In the genomic region with DNA sequence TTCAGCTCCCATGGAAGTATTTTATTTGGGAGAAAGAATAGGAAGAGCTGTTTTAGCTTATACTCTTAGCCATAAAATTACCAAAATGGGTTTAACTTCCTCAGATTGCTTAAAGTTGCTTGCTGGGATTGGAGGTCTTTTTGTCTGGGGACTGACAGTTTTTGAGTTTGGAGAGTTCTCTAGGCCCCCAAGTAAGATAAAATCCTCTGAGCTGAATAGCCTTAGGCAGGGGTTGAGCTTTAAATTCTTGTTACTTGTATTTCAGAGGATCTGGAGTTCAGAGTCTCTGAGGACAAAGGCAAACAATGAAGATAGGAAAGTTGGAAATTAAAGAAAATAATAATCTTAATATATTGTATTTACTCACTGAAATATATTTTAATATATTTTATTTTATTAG, we compare ENCODE assay signal across 2 cellular contexts.
TF ChIP-seq lines count a peak whose summit lies in the region.

No MANE protein-coding gene starts in this region.

TF ChIP-seq in GM23338, 12 proteins besides CTCF, POLR2A, EP300 and RAD21 (continues in another document):
- no peak for TF ChIP-seq EZH2 (IDR thresholded peaks at IDR 0.05; ENCODE audit: low read depth, unreplicated experiment)
- no peak for TF ChIP-seq JUNB (IDR thresholded peaks at IDR 0.05; ENCODE audit: unreplicated experiment)
- TF ChIP-seq, protein P1, sequence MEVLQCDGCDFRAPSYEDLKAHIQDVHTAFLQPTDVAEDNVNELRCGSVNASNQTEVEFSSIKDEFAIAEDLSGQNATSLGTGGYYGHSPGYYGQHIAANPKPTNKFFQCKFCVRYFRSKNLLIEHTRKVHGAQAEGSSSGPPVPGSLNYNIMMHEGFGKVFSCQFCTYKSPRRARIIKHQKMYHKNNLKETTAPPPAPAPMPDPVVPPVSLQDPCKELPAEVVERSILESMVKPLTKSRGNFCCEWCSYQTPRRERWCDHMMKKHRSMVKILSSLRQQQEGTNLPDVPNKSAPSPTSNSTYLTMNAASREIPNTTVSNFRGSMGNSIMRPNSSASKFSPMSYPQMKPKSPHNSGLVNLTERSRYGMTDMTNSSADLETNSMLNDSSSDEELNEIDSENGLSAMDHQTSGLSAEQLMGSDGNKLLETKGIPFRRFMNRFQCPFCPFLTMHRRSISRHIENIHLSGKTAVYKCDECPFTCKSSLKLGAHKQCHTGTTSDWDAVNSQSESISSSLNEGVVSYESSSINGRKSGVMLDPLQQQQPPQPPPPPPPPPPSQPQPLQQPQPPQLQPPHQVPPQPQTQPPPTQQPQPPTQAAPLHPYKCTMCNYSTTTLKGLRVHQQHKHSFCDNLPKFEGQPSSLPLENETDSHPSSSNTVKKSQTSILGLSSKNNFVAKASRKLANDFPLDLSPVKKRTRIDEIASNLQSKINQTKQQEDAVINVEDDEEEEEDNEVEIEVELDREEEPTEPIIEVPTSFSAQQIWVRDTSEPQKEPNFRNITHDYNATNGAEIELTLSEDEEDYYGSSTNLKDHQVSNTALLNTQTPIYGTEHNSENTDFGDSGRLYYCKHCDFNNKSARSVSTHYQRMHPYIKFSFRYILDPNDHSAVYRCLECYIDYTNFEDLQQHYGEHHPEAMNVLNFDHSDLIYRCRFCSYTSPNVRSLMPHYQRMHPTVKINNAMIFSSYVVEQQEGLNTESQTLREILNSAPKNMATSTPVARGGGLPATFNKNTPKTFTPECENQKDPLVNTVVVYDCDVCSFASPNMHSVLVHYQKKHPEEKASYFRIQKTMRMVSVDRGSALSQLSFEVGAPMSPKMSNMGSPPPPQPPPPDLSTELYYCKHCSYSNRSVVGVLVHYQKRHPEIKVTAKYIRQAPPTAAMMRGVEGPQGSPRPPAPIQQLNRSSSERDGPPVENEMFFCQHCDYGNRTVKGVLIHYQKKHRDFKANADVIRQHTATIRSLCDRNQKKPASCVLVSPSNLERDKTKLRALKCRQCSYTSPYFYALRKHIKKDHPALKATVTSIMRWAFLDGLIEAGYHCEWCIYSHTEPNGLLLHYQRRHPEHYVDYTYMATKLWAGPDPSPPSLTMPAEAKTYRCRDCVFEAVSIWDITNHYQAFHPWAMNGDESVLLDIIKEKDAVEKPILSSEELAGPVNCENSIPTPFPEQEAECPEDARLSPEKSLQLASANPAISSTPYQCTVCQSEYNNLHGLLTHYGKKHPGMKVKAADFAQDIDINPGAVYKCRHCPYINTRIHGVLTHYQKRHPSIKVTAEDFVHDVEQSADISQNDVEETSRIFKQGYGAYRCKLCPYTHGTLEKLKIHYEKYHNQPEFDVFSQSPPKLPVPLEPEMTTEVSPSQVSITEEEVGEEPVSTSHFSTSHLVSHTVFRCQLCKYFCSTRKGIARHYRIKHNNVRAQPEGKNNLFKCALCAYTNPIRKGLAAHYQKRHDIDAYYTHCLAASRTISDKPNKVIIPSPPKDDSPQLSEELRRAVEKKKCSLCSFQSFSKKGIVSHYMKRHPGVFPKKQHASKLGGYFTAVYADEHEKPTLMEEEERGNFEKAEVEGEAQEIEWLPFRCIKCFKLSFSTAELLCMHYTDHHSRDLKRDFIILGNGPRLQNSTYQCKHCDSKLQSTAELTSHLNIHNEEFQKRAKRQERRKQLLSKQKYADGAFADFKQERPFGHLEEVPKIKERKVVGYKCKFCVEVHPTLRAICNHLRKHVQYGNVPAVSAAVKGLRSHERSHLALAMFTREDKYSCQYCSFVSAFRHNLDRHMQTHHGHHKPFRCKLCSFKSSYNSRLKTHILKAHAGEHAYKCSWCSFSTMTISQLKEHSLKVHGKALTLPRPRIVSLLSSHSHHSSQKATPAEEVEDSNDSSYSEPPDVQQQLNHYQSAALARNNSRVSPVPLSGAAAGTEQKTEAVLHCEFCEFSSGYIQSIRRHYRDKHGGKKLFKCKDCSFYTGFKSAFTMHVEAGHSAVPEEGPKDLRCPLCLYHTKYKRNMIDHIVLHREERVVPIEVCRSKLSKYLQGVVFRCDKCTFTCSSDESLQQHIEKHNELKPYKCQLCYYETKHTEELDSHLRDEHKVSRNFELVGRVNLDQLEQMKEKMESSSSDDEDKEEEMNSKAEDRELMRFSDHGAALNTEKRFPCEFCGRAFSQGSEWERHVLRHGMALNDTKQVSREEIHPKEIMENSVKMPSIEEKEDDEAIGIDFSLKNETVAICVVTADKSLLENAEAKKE (CRISPR knock-in tag; IDR thresholded peaks at IDR 0.05), result no peak
- TF ChIP-seq, protein P2, sequence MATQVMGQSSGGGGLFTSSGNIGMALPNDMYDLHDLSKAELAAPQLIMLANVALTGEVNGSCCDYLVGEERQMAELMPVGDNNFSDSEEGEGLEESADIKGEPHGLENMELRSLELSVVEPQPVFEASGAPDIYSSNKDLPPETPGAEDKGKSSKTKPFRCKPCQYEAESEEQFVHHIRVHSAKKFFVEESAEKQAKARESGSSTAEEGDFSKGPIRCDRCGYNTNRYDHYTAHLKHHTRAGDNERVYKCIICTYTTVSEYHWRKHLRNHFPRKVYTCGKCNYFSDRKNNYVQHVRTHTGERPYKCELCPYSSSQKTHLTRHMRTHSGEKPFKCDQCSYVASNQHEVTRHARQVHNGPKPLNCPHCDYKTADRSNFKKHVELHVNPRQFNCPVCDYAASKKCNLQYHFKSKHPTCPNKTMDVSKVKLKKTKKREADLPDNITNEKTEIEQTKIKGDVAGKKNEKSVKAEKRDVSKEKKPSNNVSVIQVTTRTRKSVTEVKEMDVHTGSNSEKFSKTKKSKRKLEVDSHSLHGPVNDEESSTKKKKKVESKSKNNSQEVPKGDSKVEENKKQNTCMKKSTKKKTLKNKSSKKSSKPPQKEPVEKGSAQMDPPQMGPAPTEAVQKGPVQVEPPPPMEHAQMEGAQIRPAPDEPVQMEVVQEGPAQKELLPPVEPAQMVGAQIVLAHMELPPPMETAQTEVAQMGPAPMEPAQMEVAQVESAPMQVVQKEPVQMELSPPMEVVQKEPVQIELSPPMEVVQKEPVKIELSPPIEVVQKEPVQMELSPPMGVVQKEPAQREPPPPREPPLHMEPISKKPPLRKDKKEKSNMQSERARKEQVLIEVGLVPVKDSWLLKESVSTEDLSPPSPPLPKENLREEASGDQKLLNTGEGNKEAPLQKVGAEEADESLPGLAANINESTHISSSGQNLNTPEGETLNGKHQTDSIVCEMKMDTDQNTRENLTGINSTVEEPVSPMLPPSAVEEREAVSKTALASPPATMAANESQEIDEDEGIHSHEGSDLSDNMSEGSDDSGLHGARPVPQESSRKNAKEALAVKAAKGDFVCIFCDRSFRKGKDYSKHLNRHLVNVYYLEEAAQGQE (IDR thresholded peaks at IDR 0.05; ENCODE audit: unreplicated experiment), result no peak
- no peak for TF ChIP-seq STAT1 (IDR thresholded peaks at IDR 0.05; ENCODE audit: unreplicated experiment)
- no peak for TF ChIP-seq EZH2phosphoT487 (IDR thresholded peaks at IDR 0.05; ENCODE audit: unreplicated experiment)
- no peak for TF ChIP-seq CREB1 (CRISPR knock-in tag; IDR thresholded peaks at IDR 0.05; ENCODE audit: low read depth)
- TF ChIP-seq POLR2AphosphoS5 (IDR thresholded peaks at IDR 0.05; ENCODE audit: low read depth), result no peak
- TF ChIP-seq, protein P3, sequence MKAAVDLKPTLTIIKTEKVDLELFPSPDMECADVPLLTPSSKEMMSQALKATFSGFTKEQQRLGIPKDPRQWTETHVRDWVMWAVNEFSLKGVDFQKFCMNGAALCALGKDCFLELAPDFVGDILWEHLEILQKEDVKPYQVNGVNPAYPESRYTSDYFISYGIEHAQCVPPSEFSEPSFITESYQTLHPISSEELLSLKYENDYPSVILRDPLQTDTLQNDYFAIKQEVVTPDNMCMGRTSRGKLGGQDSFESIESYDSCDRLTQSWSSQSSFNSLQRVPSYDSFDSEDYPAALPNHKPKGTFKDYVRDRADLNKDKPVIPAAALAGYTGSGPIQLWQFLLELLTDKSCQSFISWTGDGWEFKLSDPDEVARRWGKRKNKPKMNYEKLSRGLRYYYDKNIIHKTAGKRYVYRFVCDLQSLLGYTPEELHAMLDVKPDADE (IDR thresholded peaks at IDR 0.05), result no peak
- TF ChIP-seq ZNF331 (CRISPR knock-in tag; IDR thresholded peaks at IDR 0.05; ENCODE audit: low read depth), result no peak

TF ChIP-seq in H1, 55 proteins besides CTCF, POLR2A, EP300 and RAD21:
- TF ChIP-seq SRF (IDR thresholded peaks at IDR 0.05; ENCODE audit: low read depth, low read length), result no peak
